ENCODE assay signal across 32 cellular contexts in the genomic region with DNA sequence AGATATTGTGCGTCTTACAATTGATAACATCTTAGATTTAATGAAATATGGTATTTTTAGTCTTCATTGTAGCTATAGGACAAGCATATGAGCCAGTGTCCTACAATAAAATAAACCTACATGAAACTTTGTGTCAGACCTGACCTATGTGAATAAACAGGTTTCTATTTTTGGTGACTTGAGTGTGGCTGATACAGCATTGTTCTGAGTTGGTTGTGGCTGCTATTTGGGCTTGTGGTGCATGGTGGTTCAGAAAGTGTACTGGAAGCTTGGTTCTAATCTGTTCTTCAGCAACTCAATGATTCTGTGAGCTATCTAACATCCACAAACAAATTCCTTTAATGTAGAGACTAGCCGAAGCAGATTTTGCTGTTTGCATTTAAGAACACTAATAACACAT.
"Had no signal": no experiment of that assay in that cellular context is flagged by ENCODE, and none has a peak within 500 bp of the region (broad histone marks: within the 10 kb centered on the region; RNA-seq: fewer than 3 reads in every experiment).

No MANE protein-coding gene starts in this region.

- ATAC-seq: activated CD8-positive, alpha-beta T cell treated with anti-CD3 and anti-CD28 coated beads for 36 hours; activated naive CD4-positive, alpha-beta T cell treated with anti-CD3 and anti-CD28 coated beads, Interleukin-2, amount 50 U/mL, for 72 hours; activated T-cell treated with anti-CD3 and anti-CD28 coated beads, Interleukin-2, amount 50 U/mL, for 4 hours; activated T-cell treated with anti-CD3 and anti-CD28 coated beads, Interleukin-2, amount 50 U/mL, for 72 hours; activated T-helper 17 cell treated with anti-CD3 and anti-CD28 coated beads, Interleukin-2, amount 50 U/mL, for 72 hours; body of pancreas had no signal

- DNase-seq: activated B cell treated with CpG ODN at 0.5 μM for 24 hours; activated CD4-positive, alpha-beta memory T cell treated with anti-CD3 and anti-CD28 coated beads for 36 hours; activated CD4-positive, alpha-beta T cell treated with anti-CD3 and anti-CD28 coated beads for 4 hours; activated CD4-positive, alpha-beta T cell treated with anti-CD3 and anti-CD28 coated beads, Interleukin-2, amount 10 ng/mL, durations not matched to agents 24 days and 14 days; activated CD4-positive, alpha-beta T cell treated with anti-CD3 and anti-CD28 coated beads, Interleukin-2, amount 50 U/mL, for 1 hour; activated CD4-positive, alpha-beta T cell treated with anti-CD3 and anti-CD28 coated beads, Interleukin-2, amount 50 U/mL, for 4 hours; activated CD4-positive, CD25-positive, alpha-beta regulatory T cell treated with anti-CD3 and anti-CD28 coated beads, Interleukin-2, amount 50 U/mL, for 72 hours; activated CD8-positive, alpha-beta memory T cell treated with anti-CD3 and anti-CD28 coated beads, Interleukin-2, amount 50 U/mL, for 4 hours; activated CD8-positive, alpha-beta T cell treated with anti-CD3 and anti-CD28 coated beads for 36 hours; activated effector memory CD4-positive, alpha-beta T cell treated with anti-CD3 and anti-CD28 coated beads, Interleukin-2, amount 50 U/mL, for 16 hours; activated gamma-delta T cell treated with Interleukin-2 at 50 U/mL for 16 hours; activated naive CD4-positive, alpha-beta T cell; activated naive CD4-positive, alpha-beta T cell treated with anti-CD3 and anti-CD28 coated beads for 36 hours; activated naive CD4-positive, alpha-beta T cell treated with anti-CD3 and anti-CD28 coated beads, Interleukin-2, amount 50 U/mL, for 16 hours; activated naive CD8-positive, alpha-beta T cell treated with anti-CD3 and anti-CD28 coated beads for 36 hours; activated T-cell treated with anti-CD3 and anti-CD28 coated beads for 4 hours; activated T-cell treated with anti-CD3 and anti-CD28 coated beads, Interleukin-2, amount 50 U/mL, for 1 hour; activated T-cell treated with anti-CD3 and anti-CD28 coated beads, Interleukin-2, amount 50 U/mL, for 4 hours; activated T-cell treated with anti-CD3 and anti-CD28 coated beads, Interleukin-2, amount 50 U/mL, for 72 hours; adrenal gland; amniotic stem cell; aorta; body of pancreas; brain microvascular endothelial cell; central memory CD4-positive, alpha-beta T cell; T-helper 1 cell; T-helper 2 cell; T-helper 9 cell had no signal

- H3K27me3 ChIP-seq: adrenal gland, body of pancreas, brain microvascular endothelial cell, breast epithelium had no signal

- H3K27ac ChIP-seq: adrenal gland, body of pancreas, brain microvascular endothelial cell, breast epithelium, VCaP had no signal

- H3K4me3 ChIP-seq: adrenal gland, body of pancreas, breast epithelium had no signal

- H3K4me1 ChIP-seq: adrenal gland, body of pancreas, breast epithelium had no signal

- H3K36me3 ChIP-seq: adrenal gland, brain microvascular endothelial cell, breast epithelium had no signal

- H3K9me3 ChIP-seq: adrenal gland, body of pancreas, breast epithelium had no signal
